Comparison of ENCODE assay signal across 15 cellular contexts in genomic region chr16:21590287-21590686, GRCh38.
DNase-seq lines count a peak whose midpoint lies in the region; ATAC-seq and TF ChIP-seq lines count a peak whose summit lies in the region.
"Had no signal": no experiment of that assay in that cellular context is flagged by ENCODE, and none has a peak within 500 bp of the region (broad histone marks: within the 10 kb centered on the region; RNA-seq: fewer than 3 reads in every experiment).

No MANE protein-coding gene starts in this region.

- no peak overlapping the region for H3K4me3 ChIP-seq in NB4 (ENCODE audit: low read depth, low read length)
- H3K4me3 ChIP-seq in adipocyte (ENCODE audit: low read length) = peak overlapping the region; percentile 33
- peak overlapping the region; percentile 47 to 48 for H3K4me3 ChIP-seq in neutrophil (ENCODE audit: low read depth in 1 of 2, low read length in 1 of 2)

- no peak for ATAC-seq in HG03457 (IDR thresholded peaks at IDR 0.05; ENCODE audit: unreplicated experiment)
- no peak for ATAC-seq in HG02885 (IDR thresholded peaks at IDR 0.05; ENCODE audit: poor library complexity, unreplicated experiment)
- ATAC-seq: foreskin keratinocyte, WTC11 had no signal

- peak overlapping the region; percentile 84 for H3K27ac ChIP-seq in neutrophil
- H3K27ac ChIP-seq: foreskin keratinocyte, KMS-11 had no signal

- no peaks in the 10 kb centered on the region for H3K36me3 ChIP-seq in adipocyte (ENCODE audit: control insufficient read depth, insufficient read depth, low read length, severe bottlenecking)
- H3K36me3 ChIP-seq in neutrophil = no peaks in the 10 kb centered on the region

- H3K9me3 ChIP-seq in adipocyte (ENCODE audit: control insufficient read depth, low read length) = no peaks in the 10 kb centered on the region
- no peaks in the 10 kb centered on the region for H3K9me3 ChIP-seq in neutrophil

- DNase-seq in CD1c-positive myeloid dendritic cell (ENCODE audit: extremely low spot score) (peak; percentile 86), NB4 (ENCODE audit: low read depth) (peak; percentile 85), adipocyte (ENCODE audit: low read depth) (peak; percentile 19), cerebellar cortex (ENCODE audit: low spot score) (no peak)
- no peak for DNase-seq in activated CD4-positive, CD25-positive, alpha-beta regulatory T cell treated with anti-CD3 and anti-CD28 coated beads, Interleukin-2, amount 50 U/mL, for 72 hours
- DNase-seq: activated naive CD4-positive, alpha-beta T cell treated with anti-CD3 and anti-CD28 coated beads, Interleukin-2, amount 10 ng/mL, durations not matched to agents 7 days and 5 days; DMS153; NCI-H2029 treated with DMSO at 0.1 percent for 48 hours; occipital lobe had no signal

- H3K4me1 ChIP-seq in adipocyte (ENCODE audit: control insufficient read depth, insufficient read depth, low read length) (peaks cover 24% of the 10 kb centered on the region), neutrophil (ENCODE audit: control insufficient read depth in 1 of 2, insufficient read depth in 1 of 2, low read depth in 1 of 2, low read length in 1 of 2) (peaks cover 69 to 73% of the 10 kb centered on the region in 2 experiments)
- H3K4me1 ChIP-seq: foreskin keratinocyte had no signal

- TF ChIP-seq CTCF in NB4 (IDR thresholded peaks at IDR 0.05; ENCODE audit: low read depth, low read length) = no peak
- TF ChIP-seq CTCF in neutrophil (IDR thresholded peaks at IDR 0.05) = no peak

- H3K27me3 ChIP-seq in adipocyte (replicated peaks; ENCODE audit: control insufficient read depth, insufficient read depth, low read length) = no peaks in the 10 kb centered on the region
- no peaks in the 10 kb centered on the region for H3K27me3 ChIP-seq in neutrophil
- H3K27me3 ChIP-seq: foreskin keratinocyte had no signal

- no peak for TF ChIP-seq POLR2A in NB4 (IDR thresholded peaks at IDR 0.05; ENCODE audit: extremely low read depth, insufficient read length)

- H3K9ac ChIP-seq in adipocyte (ENCODE audit: low read length) = peak overlapping the region; percentile 42
- H3K9ac ChIP-seq: KMS-11 had no signal

Comparison
In these comparisons a context has a peak if more than half of its experiments do, and no peak if none do; other contexts are left out.
1. DNase-seq: peak in CD1c-positive myeloid dendritic cell (single experiment), NB4 (single experiment) and adipocyte (single experiment); none in activated CD4-positive, CD25-positive, alpha-beta regulatory T cell treated with anti-CD3 and anti-CD28 coated beads, Interleukin-2, amount 50 U/mL, for 72 hours (single experiment) and cerebellar cortex (single experiment).